22 cellular contexts compared by ENCODE assay signal in genomic region chr14:96578619-96579018, GRCh38.
"Had no signal": no experiment of that assay in that cellular context is flagged by ENCODE, and none has a peak within 500 bp of the region (broad histone marks: within the 10 kb centered on the region; RNA-seq: fewer than 3 reads in every experiment).

No MANE protein-coding gene starts in this region.

- H3K4me3 ChIP-seq: colonic mucosa, lung, right lobe of liver, upper lobe of left lung had no signal

- ATAC-seq: left lobe of liver, right lobe of liver had no signal

- H3K4me1 ChIP-seq: colonic mucosa had no signal

- H3K9me3 ChIP-seq: colonic mucosa, right lobe of liver, upper lobe of left lung had no signal

- H3K27ac ChIP-seq: colonic mucosa, right lobe of liver, upper lobe of left lung had no signal

- H3K36me3 ChIP-seq: colonic mucosa, right lobe of liver, upper lobe of left lung had no signal

- H3K27me3 ChIP-seq: colonic mucosa, right lobe of liver, upper lobe of left lung had no signal

- DNase-seq: activated B cell treated with CpG ODN at 0.5 μM for 24 hours; activated CD4-positive, alpha-beta T cell treated with anti-CD3 and anti-CD28 coated beads, Interleukin-2, amount 50 U/mL, for 4 hours; activated effector memory CD4-positive, alpha-beta T cell treated with anti-CD3 and anti-CD28 coated beads, Interleukin-2, amount 50 U/mL, for 16 hours; activated naive CD4-positive, alpha-beta T cell treated with anti-CD3 and anti-CD28 coated beads, Interleukin-2, amount 10 ng/mL, durations not matched to agents 7 days and 5 days; activated naive CD8-positive, alpha-beta T cell treated with anti-CD3 and anti-CD28 coated beads, Interleukin-2, amount 10 ng/mL, durations not matched to agents 7 days and 5 days; activated T-cell treated with anti-CD3 and anti-CD28 coated beads, Interleukin-2, amount 50 U/mL, for 1 hour; amniotic stem cell; cerebellar nuclear complex; colonic mucosa; effector memory CD4-positive, alpha-beta T cell; erythroblast; hippocampal formation; immature natural killer cell; mesendoderm; posterior cingulate gyrus; right lobe of liver; stimulated activated CD4-positive, alpha-beta T cell treated with anti-CD3 and anti-CD28 coated beads, Interleukin-2, amount 100 ng/mL, for 48 hours; substantia nigra; T-helper 1 cell had no signal
